In the genomic region with DNA sequence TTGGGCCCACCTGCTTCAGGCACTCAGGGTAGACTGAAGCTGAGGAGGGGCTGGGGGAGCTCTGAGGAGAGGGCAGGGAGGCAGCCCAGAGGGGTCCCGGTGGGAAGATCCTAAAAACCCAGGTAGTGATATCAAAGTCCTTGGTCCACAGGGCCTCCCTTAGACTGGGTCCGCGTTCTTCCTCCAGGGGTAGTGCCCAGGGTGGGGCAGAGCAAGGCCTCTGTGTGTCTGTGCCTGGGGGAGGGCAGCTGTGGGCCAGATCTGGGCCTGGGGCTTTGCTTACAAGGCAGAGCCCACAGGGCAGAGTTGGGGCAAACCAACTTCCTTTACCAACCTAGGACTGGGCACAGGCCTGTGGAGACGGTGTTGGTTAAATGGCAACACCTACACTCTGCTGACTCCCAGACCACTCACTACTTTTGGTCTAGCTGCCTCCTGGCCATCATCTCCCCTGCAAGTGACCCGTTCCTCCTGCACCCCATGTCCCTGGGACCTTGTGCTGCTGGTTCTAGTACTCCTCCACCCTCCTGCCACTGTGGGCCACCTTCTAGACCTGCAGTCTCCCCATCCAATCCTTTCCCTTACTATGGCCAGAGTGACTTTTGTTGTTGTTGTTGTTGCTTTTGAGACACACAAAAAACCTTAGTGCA, we compare ENCODE assay signal across 20 cellular contexts. TPM values are rescaled to one million over a fixed set of nuclear protein-coding genes. Genes with fewer than 3 reads are reported as not detected.
DNase-seq lines count a peak whose midpoint lies in the region; ATAC-seq and TF ChIP-seq lines count a peak whose summit lies in the region.
"Had no signal": no experiment of that assay in that cellular context is flagged by ENCODE, and none has a peak within 500 bp of the region (broad histone marks: within the 10 kb centered on the region; RNA-seq: fewer than 3 reads in every experiment).

No MANE protein-coding gene starts in this region.

- H2BK12ac ChIP-seq in trophoblast cell (ENCODE audit: low read length), result no peak overlapping the region

- H3K79me1 ChIP-seq in trophoblast cell (ENCODE audit: low read length), result no peaks in the 10 kb centered on the region

- no peak overlapping the region for H4K8ac ChIP-seq in trophoblast cell (ENCODE audit: low read depth, low read length)

- H4K91ac ChIP-seq in trophoblast cell (ENCODE audit: low read depth, low read length), result no peak overlapping the region

- H3K9ac ChIP-seq in MM.1S (ENCODE audit: low read length) (no peak overlapping the region), trophoblast cell (ENCODE audit: low read length) (no peak overlapping the region)

- H3K4me1 ChIP-seq in MM.1S (ENCODE audit: low read length), result peaks cover 32% of the 10 kb centered on the region
- peaks cover 52% of the 10 kb centered on the region for H3K4me1 ChIP-seq in lower lobe of right lung
- peaks cover 0 to 4% of the 10 kb centered on the region in 2 experiments for H3K4me1 ChIP-seq in trophoblast cell (ENCODE audit: control insufficient read depth in 1 of 2, insufficient read depth in 2 of 2, low read length in 2 of 2)

- H3K9me3 ChIP-seq in MM.1S (replicated peaks; ENCODE audit: insufficient read depth, low read length), result no peaks in the 10 kb centered on the region
- H3K9me3 ChIP-seq in lower lobe of right lung, result no peaks in the 10 kb centered on the region
- no peaks in the 10 kb centered on the region for H3K9me3 ChIP-seq in trophoblast cell (ENCODE audit: insufficient read depth, low read depth, low read length)
- H3K9me3 ChIP-seq: esophagus squamous epithelium, ovary, SJCRH30, vagina had no signal

- no peaks in the 10 kb centered on the region for H3K27me3 Mint-ChIP-seq in stimulated activated memory B cell treated with anti-CD40 and anti-IgM and Interleukin-4, amounts not matched to agents 10 μg/mL and 1 μg/mL and 100 μg/mL, for 72 hours

- no peak overlapping the region for H4K12ac ChIP-seq in trophoblast cell (ENCODE audit: low read depth, low read length)

- peaks cover 65% of the 10 kb centered on the region for H3K4me1 Mint-ChIP-seq in stimulated activated memory B cell treated with anti-CD40 and anti-IgM and Interleukin-4, amounts not matched to agents 10 μg/mL and 1 μg/mL and 100 μg/mL, for 72 hours

- no peaks in the 10 kb centered on the region for H3K9me2 ChIP-seq in MM.1S (replicated peaks; ENCODE audit: insufficient read depth, low read length)

- no peak overlapping the region for H3K4me2 ChIP-seq in MM.1S (ENCODE audit: low read depth, low read length)
- no peak overlapping the region for H3K4me2 ChIP-seq in trophoblast cell (ENCODE audit: low read length)

- H3K79me2 ChIP-seq in MM.1S (ENCODE audit: low read length) (peaks cover 9% of the 10 kb centered on the region; the same call in 1 of the 2 replicates), trophoblast cell (ENCODE audit: control insufficient read depth, insufficient read depth, low read length, poor library complexity) (no peaks in the 10 kb centered on the region)

- H3K4me3 Mint-ChIP-seq in stimulated activated memory B cell treated with anti-CD40 and anti-IgM and Interleukin-4, amounts not matched to agents 10 μg/mL and 1 μg/mL and 100 μg/mL, for 72 hours, result no peak overlapping the region

- H3K18ac ChIP-seq in trophoblast cell (ENCODE audit: low read length), result no peak overlapping the region

- no peak for ATAC-seq in activated naive CD4-positive, alpha-beta T cell treated with anti-CD3 and anti-CD28 coated beads, Interleukin-2, amount 50 U/mL, for 72 hours
- ATAC-seq in lower lobe of right lung (no peak), GM18870 (IDR thresholded peaks at IDR 0.05; ENCODE audit: unreplicated experiment) (no peak), esophagus mucosa (no peak)
- ATAC-seq in stimulated activated memory B cell treated with anti-CD40 and anti-IgM and Interleukin-4, amounts not matched to agents 10 μg/mL and 1 μg/mL and 100 μg/mL, for 72 hours, result no peak
- ATAC-seq: left colon had no signal

- H3K27me3 ChIP-seq in MM.1S (replicated peaks; ENCODE audit: insufficient read depth, low read length), result no peaks in the 10 kb centered on the region
- no peaks in the 10 kb centered on the region for H3K27me3 ChIP-seq in lower lobe of right lung (ENCODE audit: low read depth)
- H3K27me3 ChIP-seq in trophoblast cell (ENCODE audit: insufficient read depth, low read length), result no peaks in the 10 kb centered on the region
- H3K27me3 ChIP-seq: esophagus squamous epithelium, ovary, SJCRH30, vagina had no signal

- H3K36me3 ChIP-seq in MM.1S (replicated peaks; ENCODE audit: insufficient read depth, low read length), result no peaks in the 10 kb centered on the region
- H3K36me3 ChIP-seq in lower lobe of right lung, result peaks cover 35% of the 10 kb centered on the region
- no peaks in the 10 kb centered on the region for H3K36me3 ChIP-seq in trophoblast cell (ENCODE audit: control insufficient read depth in 1 of 2, insufficient read depth in 2 of 2, low read length in 2 of 2)
- H3K36me3 ChIP-seq: ovary, SJCRH30 had no signal

- no peaks in the 10 kb centered on the region for H4K20me1 ChIP-seq in MM.1S (ENCODE audit: insufficient read depth, low read length)

- no peak overlapping the region for H3K23ac ChIP-seq in trophoblast cell (ENCODE audit: low read length)

- no peak overlapping the region for H2AK5ac ChIP-seq in trophoblast cell (ENCODE audit: low read length)

- no peak for TF ChIP-seq CTCF in MM.1S (IDR thresholded peaks at IDR 0.05; ENCODE audit: low read length)
- TF ChIP-seq CTCF in lower lobe of right lung (IDR thresholded peaks at IDR 0.05), result no peak

- peaks cover 27% of the 10 kb centered on the region for H3F3A ChIP-seq in MM.1S (ENCODE audit: insufficient read depth, low read length)

- H3K36me3 Mint-ChIP-seq in activated naive CD4-positive, alpha-beta T cell treated with anti-CD3 and anti-CD28 coated beads, Interleukin-2, amount 50 U/mL, for 72 hours, result no peaks in the 10 kb centered on the region
- H3K36me3 Mint-ChIP-seq in stimulated activated memory B cell treated with anti-CD40 and anti-IgM and Interleukin-4, amounts not matched to agents 10 μg/mL and 1 μg/mL and 100 μg/mL, for 72 hours, result peaks cover 40% of the 10 kb centered on the region

- H2AFZ ChIP-seq in MM.1S (ENCODE audit: low read length) (no peak overlapping the region), trophoblast cell (ENCODE audit: insufficient read depth, low read length, poor library complexity) (no peak overlapping the region)

- WGBS in trophoblast cell (ENCODE audit: extremely low coverage, insufficient coverage, insufficient read length), result no CpG with 5 or more reads among the region's 5 CpGs

- no peaks in the 10 kb centered on the region for H3K9me3 Mint-ChIP-seq in activated naive CD4-positive, alpha-beta T cell treated with anti-CD3 and anti-CD28 coated beads, Interleukin-2, amount 50 U/mL, for 72 hours
- H3K9me3 Mint-ChIP-seq in stimulated activated memory B cell treated with anti-CD40 and anti-IgM and Interleukin-4, amounts not matched to agents 10 μg/mL and 1 μg/mL and 100 μg/mL, for 72 hours, result no peaks in the 10 kb centered on the region

- DNase-seq in activated naive CD4-positive, alpha-beta T cell treated with anti-CD3 and anti-CD28 coated beads, Interleukin-2, amount 50 U/mL, for 72 hours (ENCODE audit: low spot score in 2 of 2), result no peak
- DNase-seq in activated naive CD4-positive, alpha-beta T cell (lab: John Stamatoyannopoulos, UW), result no peak
- DNase-seq in MM.1S (no peak), lower lobe of right lung (peak; percentile 21), trophoblast cell (no peak)
- DNase-seq: caudate nucleus; COR-L47; esophagus squamous epithelium; left colon; NCI-H1417; NCI-H2171 treated with DMSO at 0.1 percent for 48 hours; NCI-H748 treated with DMSO at 0.1 percent for 48 hours; SJCRH30; stimulated activated CD4-positive, alpha-beta T cell treated with anti-CD3 and anti-CD28 coated beads, Interleukin-2, amount 100 ng/mL, for 24 hours; substantia nigra had no signal

- H2BK120ac ChIP-seq in trophoblast cell (ENCODE audit: insufficient read depth, low read length, poor library complexity), result no peak overlapping the region

- H2BK5ac ChIP-seq in trophoblast cell (ENCODE audit: low read depth, low read length, poor library complexity), result no peak overlapping the region

- H3K4me3 ChIP-seq in MM.1S (ENCODE audit: low read length) (no peak overlapping the region), lower lobe of right lung (no peak overlapping the region), trophoblast cell (ENCODE audit: low read depth, low read length) (no peak overlapping the region)
- H3K4me3 ChIP-seq: esophagus squamous epithelium, ovary, SJCRH30, vagina had no signal

- H3K14ac ChIP-seq in trophoblast cell (ENCODE audit: low read length), result no peak overlapping the region

- H3K27ac Mint-ChIP-seq in activated naive CD4-positive, alpha-beta T cell treated with anti-CD3 and anti-CD28 coated beads, Interleukin-2, amount 50 U/mL, for 72 hours, result peak overlapping the region; percentile 50 to 83
- peak overlapping the region; percentile 67 for H3K27ac Mint-ChIP-seq in stimulated activated memory B cell treated with anti-CD40 and anti-IgM and Interleukin-4, amounts not matched to agents 10 μg/mL and 1 μg/mL and 100 μg/mL, for 72 hours

- no peak overlapping the region for H3K4ac ChIP-seq in trophoblast cell (ENCODE audit: low read depth, low read length)

- H3K27ac ChIP-seq in MM.1S (ENCODE audit: low read length) (peak overlapping the region; percentile 92; the same call in 1 of the 2 replicates), lower lobe of right lung (no peak overlapping the region), trophoblast cell (ENCODE audit: low read depth, low read length) (no peak overlapping the region)
- H3K27ac ChIP-seq: esophagus squamous epithelium, ovary, SJCRH30, vagina had no signal

- intact Hi-C loops in lower lobe of right lung (cut with DNase I), result loop anchor here (10.0 kb wide), 1 partner anchor 345 kb away; no protein-coding TSS in a partner anchor

RNA-seq across cellular contexts. Expression of gene ATG16L2, which starts 15.8 kb away (rescaled TPM):
- 100 to 1,000 TPM in 1 of 2 donors, 10 to 100 TPM in 1; 64.2 to 189 TPM for total RNA-seq in activated naive CD4-positive, alpha-beta T cell treated with anti-CD3 and anti-CD28 coated beads, Interleukin-2, amount 50 U/mL, for 72 hours
- 104 TPM for total RNA-seq in lower lobe of right lung
- polyA plus RNA-seq in trophoblast cell (2013), result 7.4 and 8.0 TPM in 2 replicates
- total RNA-seq in esophagus mucosa, result 16.1 TPM

RNA-seq across cellular contexts. Expression of gene STARD10, which starts 36.2 kb away (rescaled TPM):
- 10 to 100 TPM in 1 of 2 donors, 1 to 10 TPM in 1; 8.0 to 11.9 TPM for total RNA-seq in activated naive CD4-positive, alpha-beta T cell treated with anti-CD3 and anti-CD28 coated beads, Interleukin-2, amount 50 U/mL, for 72 hours
- 126 TPM for total RNA-seq in lower lobe of right lung
- polyA plus RNA-seq in trophoblast cell (2013), result 143 and 154 TPM in 2 replicates
- 68.8 TPM for total RNA-seq in esophagus mucosa
